In genomic region chr11:126319374-126319740, GRCh38 we compare ENCODE assay signal across 11 cellular contexts. TPM values are rescaled to one million over a fixed set of nuclear protein-coding genes. Genes with fewer than 3 reads are reported as not detected.
A peak's percentile ranks its signal among the peaks of the same experiment; 100 is the strongest.
DNase-seq lines count a peak whose midpoint lies in the region; ATAC-seq and TF ChIP-seq lines count a peak whose summit lies in the region.
"Had no signal": no experiment of that assay in that cellular context is flagged by ENCODE, and none has a peak within 500 bp of the region (broad histone marks: within the 10 kb centered on the region; RNA-seq: fewer than 3 reads in every experiment).

No MANE protein-coding gene starts in this region.

- H3K4me3 ChIP-seq in lung (no peak overlapping the region), thymus (ENCODE audit: low read length) (no peak overlapping the region), mesendoderm (ENCODE audit: low read length) (no peak overlapping the region)
- H3K4me3 ChIP-seq: adrenal gland had no signal

- H3K27ac ChIP-seq in lung (ENCODE audit: low read depth in 1 of 2, low read length in 1 of 2) (peak overlapping the region; percentile 6 to 36), thymus (ENCODE audit: low read depth) (peak overlapping the region; percentile 22), mesendoderm (ENCODE audit: low read depth, low read length) (no peak overlapping the region)

- H3K23ac ChIP-seq in mesendoderm (ENCODE audit: low read length): no peak overlapping the region

- no peak for DNase-seq in activated CD4-positive, alpha-beta T cell treated with anti-CD3 and anti-CD28 coated beads, Interleukin-2, amount 10 ng/mL, durations not matched to agents 24 days and 14 days
- DNase-seq in activated CD4-positive, alpha-beta T cell treated with anti-CD3 and anti-CD28 coated beads for 48 hours: no peak
- DNase-seq in activated T-helper 1 cell treated with anti-CD3 and anti-CD28 coated beads, Interleukin-12 subunit alpha, Interleukin-12 subunit beta, Interleukin-2, Interleukin-4 antibody, amounts not matched to agents 30 ng/mL and 10 ng/mL and 1 ng/mL, durations not matched to agents 14 hours and 24 hours and 36 hours (ENCODE audit: low spot score): no peak
- DNase-seq in lung (ENCODE audit: low spot score): no peak
- DNase-seq in D341Med (ENCODE audit: low spot score): no peak
- DNase-seq in mesendoderm: no peak
- DNase-seq in NCI-H2029 (lab: John Stamatoyannopoulos, UW): no peak
- DNase-seq: stimulated activated CD4-positive, alpha-beta T cell treated with anti-CD3 and anti-CD28 coated beads, Interleukin-12 subunit alpha, Interleukin-12 subunit beta, amount 100 ng/mL, for 4 hours had no signal

- intact Hi-C loops in activated CD4-positive, alpha-beta T cell treated with anti-CD3 and anti-CD28 coated beads, Interleukin-2, amount 10 ng/mL, durations not matched to agents 24 days and 14 days (cut with micrococcal nuclease): loop anchor here (5.0 to 10.0 kb wide), 3 partner anchors 33 to 655 kb away; no protein-coding TSS in a partner anchor
- intact Hi-C loops in activated T-helper 1 cell treated with anti-CD3 and anti-CD28 coated beads, Interleukin-12 subunit alpha, Interleukin-12 subunit beta, Interleukin-2, Interleukin-4 antibody, amounts not matched to agents 30 ng/mL and 10 ng/mL and 1 ng/mL, durations not matched to agents 14 hours and 24 hours and 36 hours (cut with micrococcal nuclease): loop anchor here (5.0 kb wide), 1 partner anchor 33 kb away; no protein-coding TSS in a partner anchor

- H3K18ac ChIP-seq in mesendoderm (ENCODE audit: low read length): no peak overlapping the region

- no peaks in the 10 kb centered on the region for H3K27me3 ChIP-seq in lung (ENCODE audit: control insufficient read depth, insufficient read depth)
- no peaks in the 10 kb centered on the region for H3K27me3 ChIP-seq in thymus (ENCODE audit: control insufficient read depth, insufficient read depth)
- no peaks in the 10 kb centered on the region for H3K27me3 ChIP-seq in mesendoderm (ENCODE audit: insufficient read depth, low read length, poor library complexity)
- H3K27me3 ChIP-seq: adrenal gland had no signal

- H3K4me1 Mint-ChIP-seq in activated CD4-positive, alpha-beta T cell treated with anti-CD3 and anti-CD28 coated beads, Interleukin-2, amount 10 ng/mL, durations not matched to agents 24 days and 14 days: peaks cover 35% of the 10 kb centered on the region
- peaks cover 40% of the 10 kb centered on the region for H3K4me1 Mint-ChIP-seq in activated T-helper 1 cell treated with anti-CD3 and anti-CD28 coated beads, Interleukin-12 subunit alpha, Interleukin-12 subunit beta, Interleukin-2, Interleukin-4 antibody, amounts not matched to agents 30 ng/mL and 10 ng/mL and 1 ng/mL, durations not matched to agents 14 hours and 24 hours and 36 hours (ENCODE audit: low read depth)

- WGBS in lung, 2 donors: 69 to 79% methylated on average over 5 of the region's 5 CpGs
- 72% methylated on average over 5 of the region's 5 CpGs for WGBS in thymus
- WGBS in mesendoderm (ENCODE audit: extremely low coverage, insufficient coverage, low lambda C conversion rate): no CpG with 5 or more reads among the region's 5 CpGs

- no peak overlapping the region for H3K4me2 ChIP-seq in mesendoderm (ENCODE audit: low read length)

- H2AK5ac ChIP-seq in mesendoderm (ENCODE audit: low read length): no peak overlapping the region

- no peak overlapping the region for H2BK15ac ChIP-seq in mesendoderm (replicated peaks; ENCODE audit: low read depth)

- no peak overlapping the region for H4K5ac ChIP-seq in mesendoderm (ENCODE audit: low read length)

- H2BK5ac ChIP-seq in mesendoderm (ENCODE audit: low read length): no peak overlapping the region

- H3K4ac ChIP-seq in mesendoderm (ENCODE audit: low read depth, low read length): no peak overlapping the region

- no peak for ATAC-seq in lung (ENCODE audit: insufficient read depth, low FRiP score)

- H2BK120ac ChIP-seq in mesendoderm (ENCODE audit: low read depth, low read length): no peak overlapping the region

- H3K27me3 Mint-ChIP-seq in activated CD4-positive, alpha-beta T cell treated with anti-CD3 and anti-CD28 coated beads, Interleukin-2, amount 10 ng/mL, durations not matched to agents 24 days and 14 days: no peaks in the 10 kb centered on the region
- H3K27me3 Mint-ChIP-seq in activated T-helper 1 cell treated with anti-CD3 and anti-CD28 coated beads, Interleukin-12 subunit alpha, Interleukin-12 subunit beta, Interleukin-2, Interleukin-4 antibody, amounts not matched to agents 30 ng/mL and 10 ng/mL and 1 ng/mL, durations not matched to agents 14 hours and 24 hours and 36 hours (ENCODE audit: insufficient read depth): no peaks in the 10 kb centered on the region

- H3K9me3 ChIP-seq in lung (ENCODE audit: control insufficient read depth in 2 of 2, insufficient read depth in 1 of 2, low read length in 1 of 2) (no peaks in the 10 kb centered on the region), thymus (ENCODE audit: control insufficient read depth) (no peaks in the 10 kb centered on the region)
- H3K9me3 ChIP-seq: adrenal gland had no signal

- H3K56ac ChIP-seq in mesendoderm (ENCODE audit: low read length): no peak overlapping the region

- H3K36me3 Mint-ChIP-seq in activated CD4-positive, alpha-beta T cell treated with anti-CD3 and anti-CD28 coated beads, Interleukin-2, amount 10 ng/mL, durations not matched to agents 24 days and 14 days (ENCODE audit: low read depth): peaks cover 30% of the 10 kb centered on the region
- peaks cover 26% of the 10 kb centered on the region for H3K36me3 Mint-ChIP-seq in activated T-helper 1 cell treated with anti-CD3 and anti-CD28 coated beads, Interleukin-12 subunit alpha, Interleukin-12 subunit beta, Interleukin-2, Interleukin-4 antibody, amounts not matched to agents 30 ng/mL and 10 ng/mL and 1 ng/mL, durations not matched to agents 14 hours and 24 hours and 36 hours (ENCODE audit: low read depth)

- H4K8ac ChIP-seq in mesendoderm (ENCODE audit: low read depth, low read length): no peak overlapping the region

- H3K79me1 ChIP-seq in mesendoderm (ENCODE audit: low read length): no peaks in the 10 kb centered on the region

- H3K27ac Mint-ChIP-seq in activated CD4-positive, alpha-beta T cell treated with anti-CD3 and anti-CD28 coated beads, Interleukin-2, amount 10 ng/mL, durations not matched to agents 24 days and 14 days: peak overlapping the region; percentile 9
- H3K27ac Mint-ChIP-seq in activated T-helper 1 cell treated with anti-CD3 and anti-CD28 coated beads, Interleukin-12 subunit alpha, Interleukin-12 subunit beta, Interleukin-2, Interleukin-4 antibody, amounts not matched to agents 30 ng/mL and 10 ng/mL and 1 ng/mL, durations not matched to agents 14 hours and 24 hours and 36 hours: peak overlapping the region; percentile 29

- H3K9ac ChIP-seq in mesendoderm (ENCODE audit: low read length): no peak overlapping the region

- no peaks in the 10 kb centered on the region for H3K9me3 Mint-ChIP-seq in activated CD4-positive, alpha-beta T cell treated with anti-CD3 and anti-CD28 coated beads, Interleukin-2, amount 10 ng/mL, durations not matched to agents 24 days and 14 days
- H3K9me3 Mint-ChIP-seq in activated T-helper 1 cell treated with anti-CD3 and anti-CD28 coated beads, Interleukin-12 subunit alpha, Interleukin-12 subunit beta, Interleukin-2, Interleukin-4 antibody, amounts not matched to agents 30 ng/mL and 10 ng/mL and 1 ng/mL, durations not matched to agents 14 hours and 24 hours and 36 hours: peaks cover 6% of the 10 kb centered on the region

- H3K4me3 Mint-ChIP-seq in activated CD4-positive, alpha-beta T cell treated with anti-CD3 and anti-CD28 coated beads, Interleukin-2, amount 10 ng/mL, durations not matched to agents 24 days and 14 days: no peak overlapping the region
- H3K4me3 Mint-ChIP-seq in activated T-helper 1 cell treated with anti-CD3 and anti-CD28 coated beads, Interleukin-12 subunit alpha, Interleukin-12 subunit beta, Interleukin-2, Interleukin-4 antibody, amounts not matched to agents 30 ng/mL and 10 ng/mL and 1 ng/mL, durations not matched to agents 14 hours and 24 hours and 36 hours: no peak overlapping the region

- H3K79me2 ChIP-seq in mesendoderm (ENCODE audit: control insufficient read depth, insufficient read depth, low read length): no peaks in the 10 kb centered on the region

- H3K36me3 ChIP-seq in lung (ENCODE audit: control insufficient read depth in 2 of 2, insufficient read depth in 2 of 2, low read length in 2 of 2): no peaks in the 10 kb centered on the region
- no peaks in the 10 kb centered on the region for H3K36me3 ChIP-seq in thymus (ENCODE audit: control insufficient read depth, insufficient read depth)
- H3K36me3 ChIP-seq in mesendoderm (ENCODE audit: control insufficient read depth, insufficient read depth, low read length): no peaks in the 10 kb centered on the region
- H3K36me3 ChIP-seq: adrenal gland, WERI-Rb-1 had no signal

- H3K4me1 ChIP-seq in lung (ENCODE audit: control insufficient read depth in 2 of 2, insufficient read depth in 2 of 2, low read length in 2 of 2) (peaks cover 0 to 6% of the 10 kb centered on the region in 2 donors), thymus (ENCODE audit: control insufficient read depth, insufficient read depth, low read length) (peaks cover 23% of the 10 kb centered on the region), mesendoderm (ENCODE audit: control insufficient read depth, low read depth, low read length) (no peaks in the 10 kb centered on the region)

- no peak for TF ChIP-seq CTCF in lung (IDR thresholded peaks at IDR 0.05; ENCODE audit: control extremely low read depth, extremely low read depth)

RNA-seq across cellular contexts. Expression of gene DCPS, which starts 15.5 kb away (rescaled TPM):
- total RNA-seq in activated CD4-positive, alpha-beta T cell treated with anti-CD3 and anti-CD28 coated beads, Interleukin-2, amount 10 ng/mL, durations not matched to agents 24 days and 14 days: 36.0 and 40.2 TPM in 2 replicates
- total RNA-seq in activated T-helper 1 cell treated with anti-CD3 and anti-CD28 coated beads, Interleukin-12 subunit alpha, Interleukin-12 subunit beta, Interleukin-2, Interleukin-4 antibody, amounts not matched to agents 30 ng/mL and 10 ng/mL and 1 ng/mL, durations not matched to agents 14 hours and 24 hours and 36 hours: 40.4 and 40.5 TPM in 2 replicates
- 10 to 100 TPM; 10.7 to 20.4 TPM for total RNA-seq in lung
- 10 to 100 TPM; 20.4 to 26.3 TPM for polyA plus RNA-seq in lung
- 17.2 TPM for polyA plus RNA-seq in thymus
- 20.0 TPM for polyA plus RNA-seq in mesendoderm (2013, experiment 1 of 2)
- 20.1 TPM for polyA plus RNA-seq in mesendoderm (2013, experiment 2 of 2)

RNA-seq across cellular contexts. Expression of gene ST3GAL4, which starts 36.1 kb away (rescaled TPM):
- total RNA-seq in activated CD4-positive, alpha-beta T cell treated with anti-CD3 and anti-CD28 coated beads, Interleukin-2, amount 10 ng/mL, durations not matched to agents 24 days and 14 days: 12.3 and 13.3 TPM in 2 replicates
- total RNA-seq in activated T-helper 1 cell treated with anti-CD3 and anti-CD28 coated beads, Interleukin-12 subunit alpha, Interleukin-12 subunit beta, Interleukin-2, Interleukin-4 antibody, amounts not matched to agents 30 ng/mL and 10 ng/mL and 1 ng/mL, durations not matched to agents 14 hours and 24 hours and 36 hours: 13.2 and 14.1 TPM in 2 replicates
- 10 to 100 TPM; 31.5 to 31.9 TPM for total RNA-seq in lung
- 10 to 100 TPM; 23.6 to 38.3 TPM for polyA plus RNA-seq in lung
- polyA plus RNA-seq in thymus: 6.1 TPM
- polyA plus RNA-seq in mesendoderm (2013, experiment 1 of 2): 8.4 TPM
- polyA plus RNA-seq in mesendoderm (2013, experiment 2 of 2): 8.7 TPM

RNA-seq across cellular contexts. Expression of gene TIRAP, which starts 36.5 kb away (rescaled TPM):
- total RNA-seq in activated CD4-positive, alpha-beta T cell treated with anti-CD3 and anti-CD28 coated beads, Interleukin-2, amount 10 ng/mL, durations not matched to agents 24 days and 14 days: 11.4 and 12.0 TPM in 2 replicates
- 13.0 and 15.0 TPM in 2 replicates for total RNA-seq in activated T-helper 1 cell treated with anti-CD3 and anti-CD28 coated beads, Interleukin-12 subunit alpha, Interleukin-12 subunit beta, Interleukin-2, Interleukin-4 antibody, amounts not matched to agents 30 ng/mL and 10 ng/mL and 1 ng/mL, durations not matched to agents 14 hours and 24 hours and 36 hours
- total RNA-seq in lung: 10 to 100 TPM; 10.9 to 12.5 TPM
- polyA plus RNA-seq in lung: 1 to 10 TPM; 5.5 to 8.6 TPM
- 4.8 TPM for polyA plus RNA-seq in thymus
- polyA plus RNA-seq in mesendoderm (2013, experiment 1 of 2): 3.8 TPM
- polyA plus RNA-seq in mesendoderm (2013, experiment 2 of 2): 4.2 TPM

RNA-seq across cellular contexts. Expression of gene FOXRED1, which starts 50.4 kb away (rescaled TPM):
- total RNA-seq in activated CD4-positive, alpha-beta T cell treated with anti-CD3 and anti-CD28 coated beads, Interleukin-2, amount 10 ng/mL, durations not matched to agents 24 days and 14 days: 57.8 and 59.2 TPM in 2 replicates
- 52.9 and 56.5 TPM in 2 replicates for total RNA-seq in activated T-helper 1 cell treated with anti-CD3 and anti-CD28 coated beads, Interleukin-12 subunit alpha, Interleukin-12 subunit beta, Interleukin-2, Interleukin-4 antibody, amounts not matched to agents 30 ng/mL and 10 ng/mL and 1 ng/mL, durations not matched to agents 14 hours and 24 hours and 36 hours
- 10 to 100 TPM; 18.0 to 28.4 TPM for total RNA-seq in lung
- polyA plus RNA-seq in lung (10 to 100 TPM; 19.3 to 22.2 TPM), thymus (25.2 TPM)
- 21.5 TPM for polyA plus RNA-seq in mesendoderm (2013, experiment 1 of 2)
- 22.1 TPM for polyA plus RNA-seq in mesendoderm (2013, experiment 2 of 2)

RNA-seq across cellular contexts. Expression of gene SRPRA, which starts 50.7 kb away (rescaled TPM):
- total RNA-seq in activated CD4-positive, alpha-beta T cell treated with anti-CD3 and anti-CD28 coated beads, Interleukin-2, amount 10 ng/mL, durations not matched to agents 24 days and 14 days: 180 and 191 TPM in 2 replicates
- total RNA-seq in activated T-helper 1 cell treated with anti-CD3 and anti-CD28 coated beads, Interleukin-12 subunit alpha, Interleukin-12 subunit beta, Interleukin-2, Interleukin-4 antibody, amounts not matched to agents 30 ng/mL and 10 ng/mL and 1 ng/mL, durations not matched to agents 14 hours and 24 hours and 36 hours: 194 and 195 TPM in 2 replicates
- 100 to 1,000 TPM in 1 of 2 donors, 10 to 100 TPM in 1; 51.7 to 145 TPM for total RNA-seq in lung
- 100 to 1,000 TPM in 1 of 2 donors, 10 to 100 TPM in 1; 57.5 to 107 TPM for polyA plus RNA-seq in lung
- 46.2 TPM for polyA plus RNA-seq in thymus
- polyA plus RNA-seq in mesendoderm (2013, experiment 1 of 2): 44.3 TPM
- polyA plus RNA-seq in mesendoderm (2013, experiment 2 of 2): 42.1 TPM
